Comparison of ENCODE assay signal across 26 cellular contexts in the genomic region with DNA sequence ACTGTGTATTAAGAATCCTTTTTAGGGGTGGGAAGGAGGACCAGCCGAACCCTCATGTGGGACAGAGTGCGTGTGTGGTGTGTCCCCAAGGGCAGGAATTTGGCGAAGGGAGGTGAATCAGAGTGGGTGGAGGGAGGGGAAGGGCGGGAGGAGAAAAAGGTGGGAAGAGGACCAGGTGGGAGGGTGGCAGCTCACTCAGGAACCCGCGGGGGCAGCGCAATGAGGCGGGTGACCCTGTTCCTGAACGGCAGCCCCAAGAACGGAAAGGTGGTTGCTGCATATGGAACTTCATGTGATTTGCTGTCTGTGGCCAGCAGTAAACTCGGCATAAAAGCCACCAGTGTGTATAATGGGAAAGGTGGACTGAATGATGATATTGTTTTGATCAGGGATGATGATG. TPM values are rescaled to one million over a fixed set of nuclear protein-coding genes. Genes with fewer than 3 reads are reported as not detected.
A peak's percentile ranks its signal among the peaks of the same experiment; 100 is the strongest.
DNase-seq lines count a peak whose midpoint lies in the region; ATAC-seq, FAIRE-seq and TF ChIP-seq lines count a peak whose summit lies in the region.
"Had no signal": no experiment of that assay in that cellular context is flagged by ENCODE, and none has a peak within 500 bp of the region (broad histone marks: within the 10 kb centered on the region; RNA-seq: fewer than 3 reads in every experiment).

No MANE protein-coding gene starts in this region.

- TF ChIP-seq POLR2A in A549 (IDR thresholded peaks at IDR 0.05; ENCODE audit: low read length): no peak

- BruUV-seq in Panc1 (replicated peaks; lab: Mats Ljungman, UMichigan): no TSS peak

- FAIRE-seq in A549 (lab: Jason Lieb, UNC): no peak
- FAIRE-seq: A204.1, D721Med, GM12891, GM18507, H54 had no signal

- POLR2A ChIA-PET in A549 (lab: Yijun Ruan, JAX) (no interaction called here), Panc1 (lab: Charles Lee) (no interaction called here)

- CTCF ChIA-PET in A549 (lab: Yijun Ruan, JAX) (interaction anchor here (1.5 kb wide), 1 partner anchor 886 kb away, joined by 3 read pairs; no protein-coding TSS in a partner anchor), Panc1 (lab: Charles Lee) (no interaction called here)

- H3K27ac Mint-ChIP-seq in stimulated activated memory B cell treated with anti-CD40 and anti-IgM and Interleukin-4, amounts not matched to agents 10 μg/mL and 1 μg/mL and 100 μg/mL, for 72 hours: peak overlapping the region; percentile 62
- H3K27ac Mint-ChIP-seq: CD14-positive monocyte; CD4-positive, alpha-beta T cell; CD8-positive, alpha-beta memory T cell had no signal

- DNase-seq in A549 (ENCODE audit: low read depth in 1 of 2, low spot score in 1 of 2): no peak
- DNase-seq in Panc1 (ENCODE audit: low read depth, low spot score): no peak
- DNase-seq in coronary artery (ENCODE audit: low spot score): peak; percentile 41
- no peak for DNase-seq in activated CD4-positive, alpha-beta T cell treated with anti-CD3 and anti-CD28 coated beads for 48 hours
- DNase-seq in NCI-H2227 (lab: John Stamatoyannopoulos, UW; ENCODE audit: unreplicated experiment): no peak
- DNase-seq: ACHN; AML-193; BE2C; CD4-positive, alpha-beta T cell; CD8-positive, alpha-beta memory T cell; DMS53; DMS79 treated with DMSO at 0.1 percent for 48 hours; GF-D8; GM23248 had no signal

- H3K36me3 ChIP-seq in Panc1 (ENCODE audit: control insufficient read depth, insufficient read depth, low read length): no peaks in the 10 kb centered on the region
- H3K36me3 ChIP-seq: BE2C; BLaER1 treated with 17β-estradiol and CSF1 and Interleukin-3, amounts not matched to agents 10 nM and 100 nM; HAP-1 had no signal

- H3K4me3 ChIP-seq in A549 (no peak overlapping the region), Panc1 (ENCODE audit: low read depth in 2 of 2, low read length in 2 of 2) (no peak overlapping the region), coronary artery (no peak overlapping the region)
- H3K4me3 ChIP-seq: BLaER1 treated with 17β-estradiol and CSF1 and Interleukin-3, amounts not matched to agents 10 nM and 100 nM; GM23248; HAP-1 had no signal

- ATAC-seq in A549 (no peak), Panc1 (no peak), HG03565 (IDR thresholded peaks at IDR 0.05; ENCODE audit: unreplicated experiment) (no peak), GM18868 (IDR thresholded peaks at IDR 0.05; ENCODE audit: unreplicated experiment) (no peak)
- no peak for ATAC-seq in stimulated activated memory B cell treated with anti-CD40 and anti-IgM and Interleukin-4, amounts not matched to agents 10 μg/mL and 1 μg/mL and 100 μg/mL, for 72 hours

- H3K9me3 ChIP-seq in A549 (peaks cover 25% of the 10 kb centered on the region), Panc1 (ENCODE audit: control insufficient read depth, insufficient read depth, low read depth, low read length) (peaks cover 16% of the 10 kb centered on the region)

- no peaks in the 10 kb centered on the region for H3K36me3 Mint-ChIP-seq in stimulated activated memory B cell treated with anti-CD40 and anti-IgM and Interleukin-4, amounts not matched to agents 10 μg/mL and 1 μg/mL and 100 μg/mL, for 72 hours
- H3K36me3 Mint-ChIP-seq: CD14-positive monocyte had no signal

- no peak overlapping the region for H3K4me3 Mint-ChIP-seq in stimulated activated memory B cell treated with anti-CD40 and anti-IgM and Interleukin-4, amounts not matched to agents 10 μg/mL and 1 μg/mL and 100 μg/mL, for 72 hours
- H3K4me3 Mint-ChIP-seq: CD4-positive, alpha-beta T cell; CD8-positive, alpha-beta memory T cell had no signal

- 88% methylated on average over 11 of the region's 11 CpGs for WGBS in A549 (ENCODE audit: missing lambda C conversion rate)

- no peak for TF ChIP-seq RAD21 in A549 (conservative IDR thresholded peaks at IDR 0.05 in 1 of 2, IDR thresholded peaks at IDR 0.05 in 1 of 2)

- H3K27ac ChIP-seq in A549: peak overlapping the region in 1 of 2 experiments; percentile 64; a peak in 3 of 6 replicates
- peak overlapping the region; percentile 52; the same call in 1 of the 2 replicates for H3K27ac ChIP-seq in Panc1 (ENCODE audit: low read length)
- no peak overlapping the region for H3K27ac ChIP-seq in coronary artery
- H3K27ac ChIP-seq: 22Rv1; BLaER1 treated with 17β-estradiol and CSF1 and Interleukin-3, amounts not matched to agents 10 nM and 100 nM; GM23248 had no signal

- H3K27me3 ChIP-seq in Panc1 (ENCODE audit: control insufficient read depth, insufficient read depth, low read length): no peaks in the 10 kb centered on the region
- H3K27me3 ChIP-seq: BLaER1 treated with 17β-estradiol and CSF1 and Interleukin-3, amounts not matched to agents 10 nM and 100 nM had no signal

- peak overlapping the region; percentile 52 for H3K4me2 ChIP-seq in A549
- H3K4me2 ChIP-seq: BLaER1 treated with 17β-estradiol and CSF1 and Interleukin-3, amounts not matched to agents 10 nM and 100 nM had no signal

- in situ Hi-C loops in Panc1 (cut with HindIII; ENCODE audit: low pct_unique_long_range_greater_than_20kb, low sequenced_read_pairs): no loop called here

- peaks cover 23% of the 10 kb centered on the region for H3K4me1 Mint-ChIP-seq in stimulated activated memory B cell treated with anti-CD40 and anti-IgM and Interleukin-4, amounts not matched to agents 10 μg/mL and 1 μg/mL and 100 μg/mL, for 72 hours

- intact Hi-C loops in Panc1 (cut with micrococcal nuclease; ENCODE audit: unreplicated experiment): loop anchor here (10.0 kb wide), 1 partner anchor 268 kb away; no protein-coding TSS in a partner anchor

- no peak for TF ChIP-seq EP300 in A549 (IDR thresholded peaks at IDR 0.05)

- no peak for TF ChIP-seq CTCF in A549 (IDR thresholded peaks at IDR 0.05)
- TF ChIP-seq CTCF in Panc1 (IDR thresholded peaks at IDR 0.05): no peak
- no peak for TF ChIP-seq CTCF in coronary artery (IDR thresholded peaks at IDR 0.05)

- H3K27me3 Mint-ChIP-seq in stimulated activated memory B cell treated with anti-CD40 and anti-IgM and Interleukin-4, amounts not matched to agents 10 μg/mL and 1 μg/mL and 100 μg/mL, for 72 hours: peaks cover 6% of the 10 kb centered on the region

- H3K4me1 ChIP-seq in A549: peaks cover 25% of the 10 kb centered on the region
- H3K4me1 ChIP-seq in Panc1 (ENCODE audit: control insufficient read depth, insufficient read depth, low read length): peaks cover 23% of the 10 kb centered on the region
- H3K4me1 ChIP-seq: BE2C had no signal

- H3K9me3 Mint-ChIP-seq in stimulated activated memory B cell treated with anti-CD40 and anti-IgM and Interleukin-4, amounts not matched to agents 10 μg/mL and 1 μg/mL and 100 μg/mL, for 72 hours: peaks cover 5% of the 10 kb centered on the region
- H3K9me3 Mint-ChIP-seq: CD4-positive, alpha-beta T cell had no signal

TF ChIP-seq in A549, 52 proteins besides CTCF, POLR2A, EP300 and RAD21:
- TF ChIP-seq, protein P1, sequence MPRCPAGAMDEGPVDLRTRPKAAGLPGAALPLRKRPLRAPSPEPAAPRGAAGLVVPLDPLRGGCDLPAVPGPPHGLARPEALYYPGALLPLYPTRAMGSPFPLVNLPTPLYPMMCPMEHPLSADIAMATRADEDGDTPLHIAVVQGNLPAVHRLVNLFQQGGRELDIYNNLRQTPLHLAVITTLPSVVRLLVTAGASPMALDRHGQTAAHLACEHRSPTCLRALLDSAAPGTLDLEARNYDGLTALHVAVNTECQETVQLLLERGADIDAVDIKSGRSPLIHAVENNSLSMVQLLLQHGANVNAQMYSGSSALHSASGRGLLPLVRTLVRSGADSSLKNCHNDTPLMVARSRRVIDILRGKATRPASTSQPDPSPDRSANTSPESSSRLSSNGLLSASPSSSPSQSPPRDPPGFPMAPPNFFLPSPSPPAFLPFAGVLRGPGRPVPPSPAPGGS (IDR thresholded peaks at IDR 0.05): no peak

RNA-seq across cellular contexts. Expression of gene POLR1E, which starts 8.8 kb away (rescaled TPM):
- polyA plus RNA-seq in A549 (2011; rRNA removed) (47.2 and 49.8 TPM in 2 replicates), A549 (2017; fragmentation: RNase III; extraction: RNeasy Plus Mini Kit Qiagen cat#74134 plus additional on column Dnase treatment) (39.0 to 48.6 TPM (median 41.9 TPM) in 3 replicates)
- polyA plus RNA-seq in A549 (2012; cell fraction: cytosol; rRNA removed): 37.6 and 38.4 TPM in 2 replicates
- polyA plus RNA-seq in A549 (2012; cell fraction: nucleus; rRNA removed): 12.5 and 13.4 TPM in 2 replicates
- polyA minus RNA-seq in A549 (2011; rRNA and poly(A)+ RNA removed): 28.3 and 29.1 TPM in 2 replicates
- total RNA-seq in Panc1 (2021; ENCODE audit: unreplicated experiment): 93.8 TPM
- polyA plus RNA-seq in Panc1 (2012; ENCODE audit: insufficient read length): 56.8 TPM

RNA-seq across cellular contexts. Expression of gene ZBTB5, which starts 11.7 kb away (rescaled TPM):
- polyA plus RNA-seq in A549 (2011; rRNA removed) (18.1 and 19.8 TPM in 2 replicates), A549 (2017; fragmentation: RNase III; extraction: RNeasy Plus Mini Kit Qiagen cat#74134 plus additional on column Dnase treatment) (10.7 to 12.4 TPM (median 11.7 TPM) in 3 replicates)
- 6.7 and 8.8 TPM in 2 replicates for polyA plus RNA-seq in A549 (2012; cell fraction: cytosol; rRNA removed)
- polyA plus RNA-seq in A549 (2012; cell fraction: nucleus; rRNA removed): 12.0 and 15.5 TPM in 2 replicates
- polyA minus RNA-seq in A549 (2011; rRNA and poly(A)+ RNA removed): 26.7 and 29.1 TPM in 2 replicates
- 30.6 TPM for total RNA-seq in Panc1 (2021; ENCODE audit: unreplicated experiment)
- 17.1 TPM for polyA plus RNA-seq in Panc1 (2012; ENCODE audit: insufficient read length)

RNA-seq across cellular contexts. Expression of gene GRHPR, which starts 54.4 kb away (rescaled TPM):
- polyA plus RNA-seq in A549 (2011; rRNA removed): 111 and 132 TPM in 2 replicates
- 257 and 266 TPM in 2 replicates for polyA plus RNA-seq in A549 (2012; cell fraction: cytosol; rRNA removed)
- polyA plus RNA-seq in A549 (2012; cell fraction: nucleus; rRNA removed): 262 and 287 TPM in 2 replicates
- 144 to 159 TPM (median 146 TPM) in 3 replicates for polyA plus RNA-seq in A549 (2017; fragmentation: RNase III; extraction: RNeasy Plus Mini Kit Qiagen cat#74134 plus additional on column Dnase treatment)
- polyA minus RNA-seq in A549 (2011; rRNA and poly(A)+ RNA removed): 139 and 145 TPM in 2 replicates
- total RNA-seq in Panc1 (2021; ENCODE audit: unreplicated experiment): 238 TPM
- polyA plus RNA-seq in Panc1 (2012; ENCODE audit: insufficient read length): 439 TPM
